In the genomic region with DNA sequence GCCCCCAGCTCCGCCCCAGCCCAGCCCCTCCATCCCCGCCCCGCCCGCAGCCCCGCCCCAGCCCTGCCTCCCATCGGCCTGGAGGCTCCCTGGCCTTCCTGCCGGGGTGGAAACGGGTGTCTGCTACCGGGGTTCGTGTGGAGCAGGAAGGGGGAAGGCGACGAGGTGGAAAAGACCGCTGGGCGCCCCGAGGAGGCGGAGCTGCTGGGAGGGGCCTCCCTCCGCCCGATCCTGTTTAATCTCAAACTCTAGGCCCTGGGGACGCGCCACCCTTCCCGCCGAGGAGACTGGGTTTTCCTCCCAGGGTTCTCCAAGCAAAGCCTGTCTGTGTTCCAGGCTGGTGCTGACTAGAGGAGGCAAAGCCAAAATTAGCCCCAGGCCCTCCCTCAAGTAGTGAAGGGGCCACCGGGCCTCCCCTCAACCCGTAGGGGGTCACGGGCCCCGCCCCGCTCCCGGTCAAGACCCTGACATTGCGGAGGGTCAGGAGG, we compare ENCODE assay signal across 8 cellular contexts. TPM values are rescaled to one million over a fixed set of nuclear protein-coding genes. Genes with fewer than 3 reads are reported as not detected.
DNase-seq lines count a peak whose midpoint lies in the region; ATAC-seq and TF ChIP-seq lines count a peak whose summit lies in the region.

No MANE protein-coding gene starts in this region.

- CTCF ChIA-PET in AG04449 (lab: Yijun Ruan, JAX) = no interaction called here
- CTCF ChIA-PET in activated CD4-positive, alpha-beta T cell treated with anti-CD3 and anti-CD28 coated beads, Interleukin-2, amount 10 ng/mL, durations not matched to agents 7 days and 5 days (lab: Charles Lee) = interaction anchor here (1.7 to 2.4 kb wide), 2 partner anchors 13 to 35 kb away, joined by 5 to 7 read pairs; no protein-coding TSS in a partner anchor

- peaks cover 15% of the 10 kb centered on the region for H3K36me3 Mint-ChIP-seq in activated CD4-positive, alpha-beta T cell treated with anti-CD3 and anti-CD28 coated beads, Interleukin-2, amount 10 ng/mL, durations not matched to agents 7 days and 5 days (ENCODE audit: low read depth)

- TF ChIP-seq CTCF in AG04449 (IDR thresholded peaks at IDR 0.05; ENCODE audit: insufficient read depth, low read length, missing control alignments) = no peak

- ATAC-seq in GM19455 (IDR thresholded peaks at IDR 0.05; ENCODE audit: unreplicated experiment) (peak; percentile 40), left lobe of liver (peak; percentile 71)

- peak overlapping the region; percentile 57 for H3K4me3 ChIP-seq in AG04449 (ENCODE audit: low read depth, low read length)

- peak; percentile 24 for DNase-seq in AG04449 (ENCODE audit: low read depth, low spot score)
- DNase-seq in MV-4-11 (lab: John Stamatoyannopoulos, UW) = peak; percentile 80
- peak; percentile 65 for DNase-seq in activated CD4-positive, alpha-beta T cell treated with anti-CD3 and anti-CD28 coated beads, Interleukin-2, amount 10 ng/mL, durations not matched to agents 7 days and 5 days
- peak; percentile 17 for DNase-seq in dedifferentiated amniotic fluid mesenchymal stem cell (ENCODE audit: extremely low spot score)
- DNase-seq in left lobe of liver (ENCODE audit: low spot score) = peak; percentile 69
- DNase-seq in stimulated activated CD4-positive, alpha-beta T cell treated with anti-CD3 and anti-CD28 coated beads, Interleukin-1b, Interleukin-23, amount 100 ng/mL, for 48 hours = peak; percentile 65
- no peak for DNase-seq in NCI-H524 treated with DMSO at 0.1 percent for 48 hours (lab: John Stamatoyannopoulos, UW)

- H3K4me1 Mint-ChIP-seq in activated CD4-positive, alpha-beta T cell treated with anti-CD3 and anti-CD28 coated beads, Interleukin-2, amount 10 ng/mL, durations not matched to agents 7 days and 5 days = peaks cover 16% of the 10 kb centered on the region

- H3K9me3 Mint-ChIP-seq in activated CD4-positive, alpha-beta T cell treated with anti-CD3 and anti-CD28 coated beads, Interleukin-2, amount 10 ng/mL, durations not matched to agents 7 days and 5 days = peaks cover 15% of the 10 kb centered on the region

- peak overlapping the region; percentile 81 for H3K27ac Mint-ChIP-seq in activated CD4-positive, alpha-beta T cell treated with anti-CD3 and anti-CD28 coated beads, Interleukin-2, amount 10 ng/mL, durations not matched to agents 7 days and 5 days

- peak overlapping the region; percentile 66 for H3K4me3 Mint-ChIP-seq in activated CD4-positive, alpha-beta T cell treated with anti-CD3 and anti-CD28 coated beads, Interleukin-2, amount 10 ng/mL, durations not matched to agents 7 days and 5 days

- no peaks in the 10 kb centered on the region for H3K27me3 Mint-ChIP-seq in activated CD4-positive, alpha-beta T cell treated with anti-CD3 and anti-CD28 coated beads, Interleukin-2, amount 10 ng/mL, durations not matched to agents 7 days and 5 days

- POLR2A ChIA-PET in AG04449 (lab: Yijun Ruan, JAX) = interaction anchor here (1.1 kb wide), 1 partner anchor 74 kb away, joined by 3 read pairs; no protein-coding TSS in a partner anchor
- POLR2A ChIA-PET in activated CD4-positive, alpha-beta T cell treated with anti-CD3 and anti-CD28 coated beads, Interleukin-2, amount 10 ng/mL, durations not matched to agents 7 days and 5 days (lab: Charles Lee) = no interaction called here

RNA-seq across cellular contexts. Expression of a gene that starts 16.2 kb away (rescaled TPM):
- under 1 TPM; 0.15 to 0.27 TPM for total RNA-seq in activated CD4-positive, alpha-beta T cell treated with anti-CD3 and anti-CD28 coated beads, Interleukin-2, amount 10 ng/mL, durations not matched to agents 7 days and 5 days
- total RNA-seq in left lobe of liver = not detected

RNA-seq across cellular contexts. Expression of a gene that starts 41.6 kb away (rescaled TPM):
- 10 to 100 TPM; 18.0 to 22.0 TPM for total RNA-seq in activated CD4-positive, alpha-beta T cell treated with anti-CD3 and anti-CD28 coated beads, Interleukin-2, amount 10 ng/mL, durations not matched to agents 7 days and 5 days
- total RNA-seq in left lobe of liver = 8.4 TPM

RNA-seq across cellular contexts. Expression of a gene that starts 48.9 kb away (rescaled TPM):
- 10 to 100 TPM; 26.0 to 33.9 TPM for total RNA-seq in activated CD4-positive, alpha-beta T cell treated with anti-CD3 and anti-CD28 coated beads, Interleukin-2, amount 10 ng/mL, durations not matched to agents 7 days and 5 days
- total RNA-seq in left lobe of liver = not detected

RNA-seq across cellular contexts. Expression of a gene that starts 56.5 kb away (rescaled TPM):
- 10 to 100 TPM; 44.1 to 52.8 TPM for total RNA-seq in activated CD4-positive, alpha-beta T cell treated with anti-CD3 and anti-CD28 coated beads, Interleukin-2, amount 10 ng/mL, durations not matched to agents 7 days and 5 days
- 0.38 TPM for total RNA-seq in left lobe of liver

Comparison
In these comparisons a context has a peak if more than half of its experiments do, and no peak if none do; other contexts are left out.
1. RNA of a gene that starts 48.9 kb away (total RNA-seq): 26.0 to 33.9 TPM in activated CD4-positive, alpha-beta T cell treated with anti-CD3 and anti-CD28 coated beads, Interleukin-2, amount 10 ng/mL, durations not matched to agents 7 days and 5 days; not detected in left lobe of liver (single experiment); every median in the first group is over 10 times any median in the second.